Comparison of ENCODE assay signal across 25 cellular contexts in the genomic region with DNA sequence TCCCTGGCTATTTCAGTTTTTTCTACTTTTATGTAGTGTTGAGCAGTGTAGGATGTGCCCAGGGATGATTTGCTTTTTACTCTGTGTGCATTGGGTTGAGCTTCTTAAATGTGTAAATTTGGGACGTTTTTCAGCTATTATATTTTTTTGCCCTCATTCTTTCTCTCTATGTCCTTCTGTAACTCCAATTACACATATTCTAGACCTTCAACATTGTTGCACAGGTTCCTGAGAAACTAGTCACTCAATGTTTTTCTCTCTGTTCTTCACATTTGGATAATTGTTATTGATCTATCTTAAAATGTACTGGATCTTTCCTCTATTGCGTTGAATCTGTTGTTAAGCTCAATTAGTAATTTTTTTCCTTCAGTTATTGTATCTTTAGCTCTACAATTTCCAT.
"Had no signal": no experiment of that assay in that cellular context is flagged by ENCODE, and none has a peak within 500 bp of the region (broad histone marks: within the 10 kb centered on the region; RNA-seq: fewer than 3 reads in every experiment).

No MANE protein-coding gene starts in this region.

- H3K27ac ChIP-seq: colonic mucosa, coronary artery, dorsolateral prefrontal cortex, epithelial cell of prostate, esophagus muscularis mucosa, esophagus squamous epithelium, foreskin keratinocyte, gastrocnemius medialis, gastroesophageal sphincter, heart left ventricle, heart right ventricle, hepatocyte had no signal

- H3K27ac Mint-ChIP-seq: dendritic cell treated with granulocyte-macrophage colony-stimulating factor and Interleukin-4, amounts not matched to agents 40 ng/mL and 50 ng/mL, for 4 days; effector memory CD8-positive, alpha-beta T cell; endodermal cell had no signal

- H3K79me2 ChIP-seq: hepatocyte had no signal

- H3K36me3 ChIP-seq: colonic mucosa, esophagus muscularis mucosa, esophagus squamous epithelium, gastrocnemius medialis, gastroesophageal sphincter, heart left ventricle, heart right ventricle had no signal

- DNase-seq: colonic mucosa; cortex of kidney; dermis blood vessel endothelial cell; dorsolateral prefrontal cortex; effector CD4-positive, alpha-beta T cell; effector CD8-positive, alpha-beta T cell; effector memory CD4-positive, alpha-beta T cell; effector memory CD8-positive, alpha-beta T cell; endodermal cell; erythroblast; esophagus squamous epithelium; foreskin fibroblast; foreskin keratinocyte; foreskin melanocyte; gastrocnemius medialis; glutamatergic neuron; heart left ventricle; heart right ventricle had no signal

- H3K9me3 ChIP-seq: colonic mucosa had no signal

- H3K4me2 ChIP-seq: hepatocyte had no signal

- H3K27me3 Mint-ChIP-seq: dendritic cell treated with granulocyte-macrophage colony-stimulating factor and Interleukin-4, amounts not matched to agents 40 ng/mL and 50 ng/mL, for 4 days; effector memory CD8-positive, alpha-beta T cell had no signal

- H2AFZ ChIP-seq: hepatocyte had no signal

- H3K4me3 ChIP-seq: colonic mucosa, coronary artery, dorsolateral prefrontal cortex, esophagus muscularis mucosa, esophagus squamous epithelium, gastrocnemius medialis, gastroesophageal sphincter, heart left ventricle, heart right ventricle, hepatocyte had no signal

- H3K4me3 Mint-ChIP-seq: dendritic cell treated with granulocyte-macrophage colony-stimulating factor and Interleukin-4, amounts not matched to agents 40 ng/mL and 50 ng/mL, for 4 days; effector memory CD8-positive, alpha-beta T cell; endodermal cell had no signal

- ATAC-seq: effector memory CD8-positive, alpha-beta T cell; esophagus mucosa; foreskin keratinocyte; gastrocnemius medialis; gastroesophageal sphincter; heart left ventricle; heart right ventricle had no signal

- H3K27me3 ChIP-seq: colonic mucosa, esophagus muscularis mucosa, esophagus squamous epithelium, foreskin keratinocyte, gastrocnemius medialis, gastroesophageal sphincter, heart left ventricle, heart right ventricle, hepatocyte had no signal

- H3K4me1 ChIP-seq: colonic mucosa, esophagus squamous epithelium, foreskin keratinocyte, gastrocnemius medialis, gastroesophageal sphincter, heart right ventricle had no signal
